ENCODE assay signal across 8 cellular contexts in genomic region chr22:32080904-32081303, GRCh38. TPM values are rescaled to one million over a fixed set of nuclear protein-coding genes. Genes with fewer than 3 reads are reported as not detected.
DNase-seq lines count a peak whose midpoint lies in the region; ATAC-seq lines count a peak whose summit lies in the region.

No MANE protein-coding gene starts in this region.

- no peak overlapping the region for H3K18ac ChIP-seq in mesenchymal stem cell (ENCODE audit: low read depth in 1 of 2, low read length in 2 of 2)

- H3K4me2 ChIP-seq in mesenchymal stem cell (ENCODE audit: low read length, poor library complexity, severe bottlenecking) = no peak overlapping the region

- H2BK15ac ChIP-seq in mesenchymal stem cell (ENCODE audit: low read depth, poor library complexity, severe bottlenecking) = no peak overlapping the region

- no peak overlapping the region for H3K23ac ChIP-seq in mesenchymal stem cell (ENCODE audit: low read length in 2 of 2)

- no peak overlapping the region for H3K14ac ChIP-seq in mesenchymal stem cell (ENCODE audit: low read length in 2 of 2)

- H2BK120ac ChIP-seq in mesenchymal stem cell (ENCODE audit: low read depth, low read length) = no peak overlapping the region

- 100% methylated on average over 1 of the region's 4 CpGs for WGBS in mesenchymal stem cell

- H3K9me3 ChIP-seq in effector memory CD4-positive, alpha-beta T cell (ENCODE audit: control insufficient read depth, low read length) = no peaks in the 10 kb centered on the region
- H3K9me3 ChIP-seq in mesenchymal stem cell (ENCODE audit: control insufficient read depth, low read length) = no peaks in the 10 kb centered on the region

- H3K27me3 ChIP-seq in effector memory CD4-positive, alpha-beta T cell (replicated peaks; ENCODE audit: control insufficient read depth, insufficient read depth, low read length, poor library complexity, severe bottlenecking) = no peaks in the 10 kb centered on the region
- H3K27me3 ChIP-seq in mesenchymal stem cell (ENCODE audit: control insufficient read depth in 1 of 2, insufficient read depth in 1 of 2, low read length in 2 of 2) = peaks cover 4 to 19% of the 10 kb centered on the region in 2 experiments

- H3K4ac ChIP-seq in mesenchymal stem cell (ENCODE audit: low read depth in 1 of 2, low read length in 2 of 2) = no peak overlapping the region

- H3K4me3 ChIP-seq in effector memory CD4-positive, alpha-beta T cell (ENCODE audit: insufficient read depth, low read depth, low read length, poor library complexity, severe bottlenecking) = no peak overlapping the region
- no peak overlapping the region for H3K4me3 ChIP-seq in mesenchymal stem cell (ENCODE audit: insufficient read depth in 1 of 2, low read depth in 1 of 2, low read length in 2 of 2)

- no peaks in the 10 kb centered on the region for H3K79me1 ChIP-seq in mesenchymal stem cell (replicated peaks; ENCODE audit: low read length, poor library complexity, severe bottlenecking)

- DNase-seq in NCI-H510A treated with DMSO at 0.1 percent for 48 hours (lab: John Stamatoyannopoulos, UW) (peak; percentile 26), NCI-H510A (lab: John Stamatoyannopoulos, UW) (no peak), HT1080 (ENCODE audit: low read depth) (peak; percentile 64), RPMI7951 (ENCODE audit: low read depth) (peak; percentile 38), mesenchymal stem cell (peak; percentile 40)
- DNase-seq in effector memory CD4-positive, alpha-beta T cell = peak in 2 of 3 donors; percentile 1 to 3

- H3K9ac ChIP-seq in mesenchymal stem cell (ENCODE audit: low read length) = no peak overlapping the region

- no peak overlapping the region for H2BK12ac ChIP-seq in mesenchymal stem cell (ENCODE audit: low read length in 2 of 2)

- H3K36me3 ChIP-seq in effector memory CD4-positive, alpha-beta T cell (ENCODE audit: control insufficient read depth, insufficient read depth, low read length) = no peaks in the 10 kb centered on the region
- no peaks in the 10 kb centered on the region for H3K36me3 ChIP-seq in mesenchymal stem cell (ENCODE audit: control insufficient read depth in 1 of 2, insufficient read depth in 2 of 2, low read depth in 1 of 2, low read length in 2 of 2)

- H4K8ac ChIP-seq in mesenchymal stem cell (ENCODE audit: low read length) = no peak overlapping the region

- no peaks in the 10 kb centered on the region for H3K4me1 ChIP-seq in effector memory CD4-positive, alpha-beta T cell (ENCODE audit: control insufficient read depth, insufficient read depth, low read length, poor library complexity, severe bottlenecking)
- peaks cover 6% of the 10 kb centered on the region for H3K4me1 ChIP-seq in mesenchymal stem cell (ENCODE audit: control insufficient read depth, insufficient read depth, low read depth, low read length)

- H3K27ac ChIP-seq in effector memory CD4-positive, alpha-beta T cell (ENCODE audit: insufficient read depth, low read length, poor library complexity, severe bottlenecking) = no peak overlapping the region
- H3K27ac ChIP-seq in mesenchymal stem cell (ENCODE audit: low read length, poor library complexity, severe bottlenecking) = no peak overlapping the region

- ATAC-seq in GM19467 (IDR thresholded peaks at IDR 0.05; ENCODE audit: unreplicated experiment) (no peak), GM18858 (IDR thresholded peaks at IDR 0.05; ENCODE audit: unreplicated experiment) (no peak)

- H2BK5ac ChIP-seq in mesenchymal stem cell (ENCODE audit: low read depth, low read length, poor library complexity, severe bottlenecking) = no peak overlapping the region

- H2AK5ac ChIP-seq in mesenchymal stem cell (ENCODE audit: low read length, severe bottlenecking) = no peak overlapping the region

- no peak overlapping the region for H4K91ac ChIP-seq in mesenchymal stem cell (ENCODE audit: low read length)

- H2AFZ ChIP-seq in mesenchymal stem cell (ENCODE audit: low read depth, low read length) = no peak overlapping the region

RNA-seq across cellular contexts. Expression of gene SLC5A1, which starts 37.8 kb away (rescaled TPM):
- not detected in 2 replicates for total RNA-seq in HT1080 (2014; rRNA removed; shearing (Covaris generic))
- polyA plus RNA-seq in HT1080 (2015; cell fraction: cytosol; rRNA removed) = not detected in 2 replicates
- not detected in 2 replicates for polyA plus RNA-seq in HT1080 (2015; cell fraction: nucleus; rRNA removed)
- total RNA-seq in RPMI7951 (2014; rRNA removed; shearing (Covaris generic)) = not detected in 2 replicates
- polyA plus RNA-seq in mesenchymal stem cell (2013, experiment 1 of 2) = not detected
- polyA plus RNA-seq in mesenchymal stem cell (2013, experiment 2 of 2) = not detected
